15 cellular contexts compared by ENCODE assay signal in the genomic region with DNA sequence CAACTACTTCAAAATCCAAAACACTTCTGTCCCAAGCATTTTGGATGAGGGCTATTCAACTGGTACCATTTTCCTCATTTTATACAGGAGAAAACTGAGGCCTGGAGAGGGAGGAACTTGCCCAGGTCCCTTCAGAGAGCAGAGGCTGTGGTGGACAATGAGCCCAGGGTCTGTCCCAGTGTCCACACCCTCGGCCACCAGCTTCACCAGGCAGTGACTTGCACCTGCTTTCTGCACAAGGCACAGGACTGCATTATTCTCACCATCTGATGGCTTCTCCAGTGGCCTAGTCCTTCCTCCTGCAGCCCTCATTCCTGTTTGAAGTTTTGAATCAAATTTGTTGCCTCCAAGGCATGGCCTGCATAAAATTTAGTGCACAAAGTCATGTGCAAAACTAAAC. TPM values are rescaled to one million over a fixed set of nuclear protein-coding genes. Genes with fewer than 3 reads are reported as not detected.
DNase-seq lines count a peak whose midpoint lies in the region; ATAC-seq and TF ChIP-seq lines count a peak whose summit lies in the region.
"Had no signal": no experiment of that assay in that cellular context is flagged by ENCODE, and none has a peak within 500 bp of the region (broad histone marks: within the 10 kb centered on the region; RNA-seq: fewer than 3 reads in every experiment).

No MANE protein-coding gene starts in this region.

- no peaks in the 10 kb centered on the region for H3K79me2 ChIP-seq in MM.1S (ENCODE audit: low read length)

- H3K27ac ChIP-seq in MM.1S (ENCODE audit: low read length) = no peak overlapping the region
- H3K27ac ChIP-seq: 22Rv1, A549 had no signal

- no peak overlapping the region for H3K4me3 ChIP-seq in MM.1S (ENCODE audit: low read length)
- H3K4me3 ChIP-seq: A549, K562 had no signal

- no peaks in the 10 kb centered on the region for H3K36me3 ChIP-seq in MM.1S (replicated peaks; ENCODE audit: insufficient read depth, low read length)

- H3K4me1 Mint-ChIP-seq in activated CD8-positive, alpha-beta memory T cell treated with anti-CD3 and anti-CD28 coated beads, Interleukin-2, amount 10 ng/mL, durations not matched to agents 7 days and 5 days = no peaks in the 10 kb centered on the region
- no peaks in the 10 kb centered on the region for H3K4me1 Mint-ChIP-seq in endothelial cell (ENCODE audit: unreplicated experiment)
- H3K4me1 Mint-ChIP-seq in stimulated activated effector memory CD8-positive, alpha-beta T cell treated with anti-CD3 and anti-CD28 coated beads, Interleukin-12 subunit alpha, Interleukin-12 subunit beta, amount 100 ng/mL, for 72 hours = peaks cover 17% of the 10 kb centered on the region
- H3K4me1 Mint-ChIP-seq in activated T-helper 2 cell treated with anti-CD3 and anti-CD28 coated beads, Interferon-gamma antibody, Interleukin-2, Interleukin-4, amounts not matched to agents 10 μg/mL and 5 μg/mL and 100 μg/mL, durations not matched to agents 14 hours and 24 hours and 36 hours (ENCODE audit: low read depth) = peaks cover 2% of the 10 kb centered on the region

- H3K9me3 ChIP-seq in MM.1S (replicated peaks; ENCODE audit: insufficient read depth, low read length) = no peaks in the 10 kb centered on the region
- H3K9me3 ChIP-seq: A549, Caco-2 had no signal

- H3K9ac ChIP-seq in MM.1S (ENCODE audit: low read length) = no peak overlapping the region

- CTCF ChIA-PET in activated CD8-positive, alpha-beta memory T cell treated with anti-CD3 and anti-CD28 coated beads, Interleukin-2, amount 10 ng/mL, durations not matched to agents 7 days and 5 days (lab: Charles Lee) = no interaction called here

- H3K9me3 Mint-ChIP-seq in activated CD8-positive, alpha-beta memory T cell treated with anti-CD3 and anti-CD28 coated beads, Interleukin-2, amount 10 ng/mL, durations not matched to agents 7 days and 5 days (ENCODE audit: low read depth) = no peaks in the 10 kb centered on the region
- no peaks in the 10 kb centered on the region for H3K9me3 Mint-ChIP-seq in endothelial cell (ENCODE audit: unreplicated experiment)
- H3K9me3 Mint-ChIP-seq in stimulated activated effector memory CD8-positive, alpha-beta T cell treated with anti-CD3 and anti-CD28 coated beads, Interleukin-12 subunit alpha, Interleukin-12 subunit beta, amount 100 ng/mL, for 72 hours = no peaks in the 10 kb centered on the region
- H3K9me3 Mint-ChIP-seq in activated T-helper 2 cell treated with anti-CD3 and anti-CD28 coated beads, Interferon-gamma antibody, Interleukin-2, Interleukin-4, amounts not matched to agents 10 μg/mL and 5 μg/mL and 100 μg/mL, durations not matched to agents 14 hours and 24 hours and 36 hours = no peaks in the 10 kb centered on the region
- H3K9me3 Mint-ChIP-seq: CD4-positive, alpha-beta T cell had no signal

- no peak overlapping the region for H3K27ac Mint-ChIP-seq in activated CD8-positive, alpha-beta memory T cell treated with anti-CD3 and anti-CD28 coated beads, Interleukin-2, amount 10 ng/mL, durations not matched to agents 7 days and 5 days
- H3K27ac Mint-ChIP-seq in endothelial cell (ENCODE audit: unreplicated experiment) = no peak overlapping the region
- no peak overlapping the region for H3K27ac Mint-ChIP-seq in stimulated activated effector memory CD8-positive, alpha-beta T cell treated with anti-CD3 and anti-CD28 coated beads, Interleukin-12 subunit alpha, Interleukin-12 subunit beta, amount 100 ng/mL, for 72 hours
- no peak overlapping the region for H3K27ac Mint-ChIP-seq in activated T-helper 2 cell treated with anti-CD3 and anti-CD28 coated beads, Interferon-gamma antibody, Interleukin-2, Interleukin-4, amounts not matched to agents 10 μg/mL and 5 μg/mL and 100 μg/mL, durations not matched to agents 14 hours and 24 hours and 36 hours
- H3K27ac Mint-ChIP-seq: CD4-positive, alpha-beta T cell; H9 had no signal

- H4K20me1 ChIP-seq in MM.1S (ENCODE audit: insufficient read depth, low read length) = no peaks in the 10 kb centered on the region

- no peak overlapping the region for H3K4me2 ChIP-seq in MM.1S (ENCODE audit: low read depth, low read length)
- H3K4me2 ChIP-seq: A549 had no signal

- H3K27me3 Mint-ChIP-seq in activated CD8-positive, alpha-beta memory T cell treated with anti-CD3 and anti-CD28 coated beads, Interleukin-2, amount 10 ng/mL, durations not matched to agents 7 days and 5 days = no peaks in the 10 kb centered on the region
- no peaks in the 10 kb centered on the region for H3K27me3 Mint-ChIP-seq in endothelial cell (ENCODE audit: unreplicated experiment)
- no peaks in the 10 kb centered on the region for H3K27me3 Mint-ChIP-seq in activated T-helper 2 cell treated with anti-CD3 and anti-CD28 coated beads, Interferon-gamma antibody, Interleukin-2, Interleukin-4, amounts not matched to agents 10 μg/mL and 5 μg/mL and 100 μg/mL, durations not matched to agents 14 hours and 24 hours and 36 hours (ENCODE audit: low read depth)
- H3K27me3 Mint-ChIP-seq: CD4-positive, alpha-beta T cell had no signal

- H3K27me3 ChIP-seq in MM.1S (replicated peaks; ENCODE audit: insufficient read depth, low read length) = no peaks in the 10 kb centered on the region

- no peak for ATAC-seq in activated CD8-positive, alpha-beta memory T cell treated with anti-CD3 and anti-CD28 coated beads, Interleukin-2, amount 10 ng/mL, durations not matched to agents 7 days and 5 days
- no peak for ATAC-seq in stimulated activated effector memory CD8-positive, alpha-beta T cell treated with anti-CD3 and anti-CD28 coated beads, Interleukin-12 subunit alpha, Interleukin-12 subunit beta, amount 100 ng/mL, for 72 hours
- ATAC-seq: A549, K562 had no signal

- TF ChIP-seq CTCF in endothelial cell (IDR thresholded peaks at IDR 0.05; ENCODE audit: unreplicated experiment) = no peak
- no peak for TF ChIP-seq CTCF in MM.1S (IDR thresholded peaks at IDR 0.05; ENCODE audit: low read length)

- H3K4me1 ChIP-seq in MM.1S (ENCODE audit: low read length) = no peaks in the 10 kb centered on the region
- H3K4me1 ChIP-seq: Caco-2 had no signal

- no peaks in the 10 kb centered on the region for H3F3A ChIP-seq in MM.1S (ENCODE audit: insufficient read depth, low read length)

- H2AFZ ChIP-seq in MM.1S (ENCODE audit: low read length) = no peak overlapping the region

- H3K36me3 Mint-ChIP-seq in activated CD8-positive, alpha-beta memory T cell treated with anti-CD3 and anti-CD28 coated beads, Interleukin-2, amount 10 ng/mL, durations not matched to agents 7 days and 5 days = peaks cover 19% of the 10 kb centered on the region
- H3K36me3 Mint-ChIP-seq in endothelial cell (ENCODE audit: low read depth, unreplicated experiment) = peaks cover 21% of the 10 kb centered on the region
- peaks cover 17% of the 10 kb centered on the region for H3K36me3 Mint-ChIP-seq in stimulated activated effector memory CD8-positive, alpha-beta T cell treated with anti-CD3 and anti-CD28 coated beads, Interleukin-12 subunit alpha, Interleukin-12 subunit beta, amount 100 ng/mL, for 72 hours
- peaks cover 43% of the 10 kb centered on the region for H3K36me3 Mint-ChIP-seq in activated T-helper 2 cell treated with anti-CD3 and anti-CD28 coated beads, Interferon-gamma antibody, Interleukin-2, Interleukin-4, amounts not matched to agents 10 μg/mL and 5 μg/mL and 100 μg/mL, durations not matched to agents 14 hours and 24 hours and 36 hours (ENCODE audit: low read depth)

- H3K9me2 ChIP-seq in MM.1S (replicated peaks; ENCODE audit: insufficient read depth, low read length) = no peaks in the 10 kb centered on the region

- peak; percentile 16 for DNase-seq in activated CD8-positive, alpha-beta memory T cell treated with anti-CD3 and anti-CD28 coated beads, Interleukin-2, amount 10 ng/mL, durations not matched to agents 7 days and 5 days
- DNase-seq in activated CD8-positive, alpha-beta memory T cell treated with anti-CD3 and anti-CD28 coated beads, Interleukin-2, amount 50 U/mL, for 48 hours = no peak
- DNase-seq in endothelial cell (ENCODE audit: low spot score) (no peak), ureter (ENCODE audit: low spot score) (peak; percentile 14), MM.1S (no peak)
- no peak for DNase-seq in stimulated activated effector memory CD8-positive, alpha-beta T cell treated with anti-CD3 and anti-CD28 coated beads, Interleukin-12 subunit alpha, Interleukin-12 subunit beta, amount 100 ng/mL, for 72 hours (ENCODE audit: low spot score in 2 of 2)
- no peak for DNase-seq in activated T-helper 2 cell treated with anti-CD3 and anti-CD28 coated beads, Interferon-gamma antibody, Interleukin-2, Interleukin-4, amounts not matched to agents 10 μg/mL and 5 μg/mL and 100 μg/mL, durations not matched to agents 14 hours and 24 hours and 36 hours (ENCODE audit: low spot score)
- DNase-seq: C1 segment of cervical spinal cord; Caco-2; CD4-positive, alpha-beta T cell; H9; IMR-90 had no signal

- intact Hi-C loops in activated T-helper 2 cell treated with anti-CD3 and anti-CD28 coated beads, Interferon-gamma antibody, Interleukin-2, Interleukin-4, amounts not matched to agents 10 μg/mL and 5 μg/mL and 100 μg/mL, durations not matched to agents 14 hours and 24 hours and 36 hours (cut with micrococcal nuclease) = no loop called here

- no peak overlapping the region for H3K4me3 Mint-ChIP-seq in activated CD8-positive, alpha-beta memory T cell treated with anti-CD3 and anti-CD28 coated beads, Interleukin-2, amount 10 ng/mL, durations not matched to agents 7 days and 5 days
- peak overlapping the region; percentile 34 for H3K4me3 Mint-ChIP-seq in endothelial cell (ENCODE audit: unreplicated experiment)
- no peak overlapping the region for H3K4me3 Mint-ChIP-seq in stimulated activated effector memory CD8-positive, alpha-beta T cell treated with anti-CD3 and anti-CD28 coated beads, Interleukin-12 subunit alpha, Interleukin-12 subunit beta, amount 100 ng/mL, for 72 hours
- H3K4me3 Mint-ChIP-seq in activated T-helper 2 cell treated with anti-CD3 and anti-CD28 coated beads, Interferon-gamma antibody, Interleukin-2, Interleukin-4, amounts not matched to agents 10 μg/mL and 5 μg/mL and 100 μg/mL, durations not matched to agents 14 hours and 24 hours and 36 hours (ENCODE audit: low read depth) = no peak overlapping the region
- H3K4me3 Mint-ChIP-seq: CD4-positive, alpha-beta T cell; H9 had no signal

RNA-seq across cellular contexts. Expression of gene RNF144A, which starts 53.3 kb away (rescaled TPM):
- 10 to 100 TPM; 20.0 to 35.5 TPM for total RNA-seq in activated CD8-positive, alpha-beta memory T cell treated with anti-CD3 and anti-CD28 coated beads, Interleukin-2, amount 10 ng/mL, durations not matched to agents 7 days and 5 days
- 81.3 TPM for total RNA-seq in endothelial cell (ENCODE audit: unreplicated experiment)
- 15.2 TPM for total RNA-seq in ureter
- 19.9 and 20.0 TPM in 2 replicates for total RNA-seq in activated T-helper 2 cell treated with anti-CD3 and anti-CD28 coated beads, Interferon-gamma antibody, Interleukin-2, Interleukin-4, amounts not matched to agents 10 μg/mL and 5 μg/mL and 100 μg/mL, durations not matched to agents 14 hours and 24 hours and 36 hours

Comparison
In these comparisons a context has a peak if more than half of its experiments do, and no peak if none do; other contexts are left out.
1. DNase-seq: peak in activated CD8-positive, alpha-beta memory T cell treated with anti-CD3 and anti-CD28 coated beads, Interleukin-2, amount 10 ng/mL, durations not matched to agents 7 days and 5 days (single experiment) and ureter (single experiment); none in activated CD8-positive, alpha-beta memory T cell treated with anti-CD3 and anti-CD28 coated beads, Interleukin-2, amount 50 U/mL, for 48 hours (single experiment), endothelial cell (single experiment), MM.1S (single experiment), stimulated activated effector memory CD8-positive, alpha-beta T cell treated with anti-CD3 and anti-CD28 coated beads, Interleukin-12 subunit alpha, Interleukin-12 subunit beta, amount 100 ng/mL, for 72 hours (0 of 2) and activated T-helper 2 cell treated with anti-CD3 and anti-CD28 coated beads, Interferon-gamma antibody, Interleukin-2, Interleukin-4, amounts not matched to agents 10 μg/mL and 5 μg/mL and 100 μg/mL, durations not matched to agents 14 hours and 24 hours and 36 hours (single experiment).